2 cellular contexts compared by ENCODE assay signal in genomic region chr1:234957330-234958065, GRCh38.
TF ChIP-seq lines count a peak whose summit lies in the region.

No MANE protein-coding gene starts in this region.

TF ChIP-seq in A549, 52 proteins besides CTCF, POLR2A, EP300 and RAD21 (continued from another document and continues in another):
- TF ChIP-seq USF2 (IDR thresholded peaks at IDR 0.05) (no peak), KDM5A (IDR thresholded peaks at IDR 0.05) (no peak), ESRRA (IDR thresholded peaks at IDR 0.05; ENCODE audit: borderline replicate concordance, low read length) (no peak), ZFP36 (IDR thresholded peaks at IDR 0.05; ENCODE audit: borderline replicate concordance, partially characterized antibody) (no peak), ELK1 (IDR thresholded peaks at IDR 0.05; ENCODE audit: low read depth, low read length) (no peak), BCL3 (IDR thresholded peaks at IDR 0.05) (peak; percentile 87; the same call in 2 of the 3 replicates), CHD4 (IDR thresholded peaks at IDR 0.05; ENCODE audit: borderline replicate concordance) (no peak; the same call in 1 of the 2 replicates), MAX (IDR thresholded peaks at IDR 0.05) (peak; percentile 82), MAZ (IDR thresholded peaks at IDR 0.05; ENCODE audit: borderline replicate concordance, low read depth, low read length) (no peak), CBX8 (IDR thresholded peaks at IDR 0.05) (no peak), TP53 (CRISPR knock-in tag; IDR thresholded peaks at IDR 0.05) (peak; percentile 78), NPAS2 (CRISPR knock-in tag; IDR thresholded peaks at IDR 0.05; ENCODE audit: borderline replicate concordance) (peak; percentile 43; the same call in 1 of the 2 replicates), FOSB (CRISPR knock-in tag; IDR thresholded peaks at IDR 0.05) (no peak), JUN (IDR thresholded peaks at IDR 0.05) (peak; percentile 90), EHMT2 (IDR thresholded peaks at IDR 0.05; ENCODE audit: low read depth) (no peak), CEBPB (IDR thresholded peaks at IDR 0.05) (peak; percentile 41 to 86; a peak in 3 of 4 replicates), HOXA7 (CRISPR knock-in tag; IDR thresholded peaks at IDR 0.05) (no peak), RFX5 (IDR thresholded peaks at IDR 0.05) (no peak), POLR2AphosphoS2 (conservative IDR thresholded peaks at IDR 0.05; ENCODE audit: low read length) (no peak), SREBF2 (IDR thresholded peaks at IDR 0.05) (no peak), FOSL2 (IDR thresholded peaks at IDR 0.05) (peak; percentile 92), FOSL2 (CRISPR knock-in tag; IDR thresholded peaks at IDR 0.05) (peak; percentile 98), TFCP2L1 (CRISPR knock-in tag; IDR thresholded peaks at IDR 0.05) (peak; percentile 23; the same call in 1 of the 2 replicates), BHLHE40 (IDR thresholded peaks at IDR 0.05; ENCODE audit: low read depth, low read length) (no peak), NR3C1 (IDR thresholded peaks at IDR 0.05) (no peak), ATOH8 (CRISPR knock-in tag; IDR thresholded peaks at IDR 0.05; ENCODE audit: low read depth) (peak; percentile 63; the same call in 1 of the 2 replicates), HDAC2 (IDR thresholded peaks at IDR 0.05) (no peak), EHF (CRISPR knock-in tag; IDR thresholded peaks at IDR 0.05) (0 out of 2 replicates have a peak, but pooled peaks have one; percentile 44), GATA3 (IDR thresholded peaks at IDR 0.05; ENCODE audit: borderline replicate concordance) (peak; percentile 94), HMGXB4 (CRISPR knock-in tag; IDR thresholded peaks at IDR 0.05; ENCODE audit: borderline replicate concordance) (no peak), RCOR1 (IDR thresholded peaks at IDR 0.05; ENCODE audit: low read depth, low read length) (no peak), KDM1A (IDR thresholded peaks at IDR 0.05; ENCODE audit: low read depth) (no peak), HOXB13 (CRISPR knock-in tag; IDR thresholded peaks at IDR 0.05; ENCODE audit: low read depth) (peak; percentile 78)

TF ChIP-seq in HCT116, 20 proteins besides CTCF, POLR2A, EP300 and RAD21 (continued from another document):
- TF ChIP-seq SRF (IDR thresholded peaks at IDR 0.05; ENCODE audit: low read depth) (peak; percentile 38; the same call in 1 of the 2 replicates), SP1 (IDR thresholded peaks at IDR 0.05; ENCODE audit: low read depth) (peak; percentile 84), EZH2 (IDR thresholded peaks at IDR 0.05) (no peak), MAX (IDR thresholded peaks at IDR 0.05) (peak; percentile 52), EGR1 (IDR thresholded peaks at IDR 0.05; ENCODE audit: low read depth) (no peak), ZNF274 (IDR thresholded peaks at IDR 0.05; ENCODE audit: low read depth, low read length) (no peak), CBX3 (IDR thresholded peaks at IDR 0.05; ENCODE audit: low read depth) (peak; percentile 76), CEBPB (IDR thresholded peaks at IDR 0.05; ENCODE audit: low read depth) (peak; percentile 33; the same call in 1 of the 2 replicates)
TF ChIP-seq in HCT116: peak in this region for 10.
